In genomic region chr9:98057095-98057799, GRCh38 we compare ENCODE assay signal across 8 cellular contexts. TPM values are rescaled to one million over a fixed set of nuclear protein-coding genes. Genes with fewer than 3 reads are reported as not detected.
DNase-seq lines count a peak whose midpoint lies in the region; ATAC-seq and TF ChIP-seq lines count a peak whose summit lies in the region.

No MANE protein-coding gene starts in this region.

- H3K4me3 ChIP-seq in GM08714 (ENCODE audit: low read length) (peak overlapping the region; percentile 87), adrenal gland (peak overlapping the region; percentile 20 to 85 (median 46))

- peaks cover 4 to 7% (median 4%) of the 10 kb centered on the region in 3 donors for H3K36me3 Mint-ChIP-seq in immature natural killer cell

- no peaks in the 10 kb centered on the region for H3K9me3 ChIP-seq in adrenal gland (replicated peaks in 1 of 3)

- no peak for ATAC-seq in stimulated activated naive CD8-positive, alpha-beta T cell treated with anti-CD3 and anti-CD28 coated beads, Interleukin-15, amount 100 ng/mL, for 72 hours
- ATAC-seq in GM21825 (IDR thresholded peaks at IDR 0.05; ENCODE audit: unreplicated experiment) = no peak

- peaks cover 2 to 8% (median 3%) of the 10 kb centered on the region in 3 donors for H3K27me3 Mint-ChIP-seq in immature natural killer cell (ENCODE audit: low read depth in 3 of 3)
- H3K27me3 Mint-ChIP-seq in stimulated activated naive CD8-positive, alpha-beta T cell treated with anti-CD3 and anti-CD28 coated beads, Interleukin-15, amount 100 ng/mL, for 72 hours = no peaks in the 10 kb centered on the region

- no peaks in the 10 kb centered on the region for H3K9me3 Mint-ChIP-seq in immature natural killer cell
- H3K9me3 Mint-ChIP-seq in stimulated activated naive CD8-positive, alpha-beta T cell treated with anti-CD3 and anti-CD28 coated beads, Interleukin-15, amount 100 ng/mL, for 72 hours = peaks cover 6 to 9% of the 10 kb centered on the region in 2 donors

- peak overlapping the region; percentile 95 to 98 (median 96) for H3K27ac Mint-ChIP-seq in immature natural killer cell
- H3K27ac Mint-ChIP-seq in stimulated activated naive CD8-positive, alpha-beta T cell treated with anti-CD3 and anti-CD28 coated beads, Interleukin-15, amount 100 ng/mL, for 72 hours = peak overlapping the region; percentile 97 to 98

- peaks cover 5 to 26% of the 10 kb centered on the region in 2 donors for H3K4me1 ChIP-seq in adrenal gland (replicated peaks in 1 of 2)

- peak overlapping the region; percentile 6 to 98 (median 96) for H3K27ac ChIP-seq in adrenal gland

- TF ChIP-seq CTCF in adrenal gland (IDR thresholded peaks at IDR 0.05) = no peak

- no peak for TF ChIP-seq POLR2A in adrenal gland (IDR thresholded peaks at IDR 0.05)

- 7 to 12% (median 9%) methylated on average over 17 of the region's 17 CpGs for WGBS in adrenal gland, 4 donors

- peaks cover 15 to 22% of the 10 kb centered on the region in 2 donors for H3K4me1 Mint-ChIP-seq in immature natural killer cell
- H3K4me1 Mint-ChIP-seq in stimulated activated naive CD8-positive, alpha-beta T cell treated with anti-CD3 and anti-CD28 coated beads, Interleukin-15, amount 100 ng/mL, for 72 hours = peaks cover 39% of the 10 kb centered on the region

- no peaks in the 10 kb centered on the region for H3K27me3 ChIP-seq in adrenal gland

- H3K4me3 Mint-ChIP-seq in immature natural killer cell = peak overlapping the region; percentile 93 to 99 (median 98)
- H3K4me3 Mint-ChIP-seq in stimulated activated naive CD8-positive, alpha-beta T cell treated with anti-CD3 and anti-CD28 coated beads, Interleukin-15, amount 100 ng/mL, for 72 hours = peak overlapping the region; percentile 92 to 94

- peaks cover 0 to 14% of the 10 kb centered on the region in 2 donors for H3K36me3 ChIP-seq in adrenal gland (replicated peaks in 1 of 2)

- peak; percentile 50 to 51 for DNase-seq in Kasumi-1 (lab: John Stamatoyannopoulos, UW)
- no peak for DNase-seq in adrenal gland
- peak in 2 of 3 donors; percentile 7 to 11 for DNase-seq in immature natural killer cell
- peak in 1 of 2 donors; percentile 56 for DNase-seq in stimulated activated naive CD8-positive, alpha-beta T cell treated with anti-CD3 and anti-CD28 coated beads, Interleukin-15, amount 100 ng/mL, for 72 hours
- no peak for DNase-seq in KG1 (lab: John Stamatoyannopoulos, UW)
- DNase-seq in hepatic stellate cell (ENCODE audit: low spot score) = no peak

- intact Hi-C loops in adrenal gland (cut with DNase I) = no loop called here

RNA-seq across cellular contexts. Expression of gene NANS, which starts 0.7 kb away (rescaled TPM):
- 10 to 100 TPM; 24.2 to 78.6 (median 38.2) TPM for total RNA-seq in adrenal gland
- 10 to 100 TPM; 27.8 to 77.9 (median 38.4) TPM for polyA plus RNA-seq in adrenal gland
- polyA plus RNA-seq in immature natural killer cell = 10 to 100 TPM; 21.5 to 41.8 (median 34.1) TPM

Comparison
In these comparisons a context has a peak if more than half of its experiments do, and no peak if none do; other contexts are left out.
1. DNase-seq: peak in Kasumi-1 (2 of 2) and immature natural killer cell (2 of 3); none in adrenal gland (0 of 7), KG1 (single experiment) and hepatic stellate cell (single experiment).